32 cellular contexts compared by ENCODE assay signal in genomic region chr10:81995254-81995653, GRCh38.
"Had no signal": no experiment of that assay in that cellular context is flagged by ENCODE, and none has a peak within 500 bp of the region (broad histone marks: within the 10 kb centered on the region; RNA-seq: fewer than 3 reads in every experiment).

No MANE protein-coding gene starts in this region.

- H3K27me3 ChIP-seq: adrenal gland, body of pancreas, esophagus muscularis mucosa, foreskin keratinocyte, gastrocnemius medialis had no signal

- H3K27ac ChIP-seq: adrenal gland, body of pancreas, esophagus muscularis mucosa, foreskin keratinocyte, gastrocnemius medialis, WERI-Rb-1 had no signal

- H3K9me3 ChIP-seq: adrenal gland, body of pancreas, esophagus muscularis mucosa, gastrocnemius medialis had no signal

- DNase-seq: activated CD4-positive, alpha-beta memory T cell treated with anti-CD3 and anti-CD28 coated beads for 36 hours; activated CD4-positive, alpha-beta T cell treated with anti-CD3 and anti-CD28 coated beads for 36 hours; activated CD4-positive, alpha-beta T cell treated with anti-CD3 and anti-CD28 coated beads, Interleukin-2, amount 10 ng/mL, durations not matched to agents 24 days and 14 days; activated CD4-positive, CD25-positive, alpha-beta regulatory T cell; activated CD4-positive, CD25-positive, alpha-beta regulatory T cell treated with anti-CD3 and anti-CD28 coated beads, Interleukin-2, amount 50 U/mL, for 72 hours; activated CD8-positive, alpha-beta memory T cell treated with anti-CD3 and anti-CD28 coated beads, Interleukin-2, amount 10 ng/mL, durations not matched to agents 7 days and 5 days; activated CD8-positive, alpha-beta memory T cell treated with anti-CD3 and anti-CD28 coated beads, Interleukin-2, amount 50 U/mL, for 4 hours; activated CD8-positive, alpha-beta T cell treated with anti-CD3 and anti-CD28 coated beads, Interleukin-2, amount 10 ng/mL, durations not matched to agents 7 days and 5 days; activated effector memory CD4-positive, alpha-beta T cell treated with anti-CD3 and anti-CD28 coated beads, Interleukin-2, amount 50 U/mL, for 16 hours; activated naive CD4-positive, alpha-beta T cell treated with anti-CD3 and anti-CD28 coated beads for 36 hours; activated naive CD8-positive, alpha-beta T cell treated with anti-CD3 and anti-CD28 coated beads for 36 hours; activated naive CD8-positive, alpha-beta T cell treated with anti-CD3 and anti-CD28 coated beads, Interleukin-2, amount 50 U/mL, for 24 hours; activated T-cell treated with anti-CD3 and anti-CD28 coated beads, Interleukin-2, amount 50 U/mL, for 1 hour; activated T-cell treated with anti-CD3 and anti-CD28 coated beads, Interleukin-2, amount 50 U/mL, for 48 hours; adrenal gland; amygdala; aorta; body of pancreas; caudate nucleus; cortex of kidney; dermis blood vessel endothelial cell; effector CD4-positive, alpha-beta T cell; effector memory CD8-positive, alpha-beta T cell; erythroblast; foreskin keratinocyte; gastrocnemius medialis; glutamatergic neuron; T-cell; T-helper 9 cell; WERI-Rb-1 had no signal

- H3K36me3 ChIP-seq: adrenal gland, esophagus muscularis mucosa, gastrocnemius medialis, WERI-Rb-1 had no signal

- H3K4me3 ChIP-seq: adrenal gland, body of pancreas, esophagus muscularis mucosa, gastrocnemius medialis had no signal

- H3K4me1 ChIP-seq: adrenal gland, body of pancreas, esophagus muscularis mucosa, foreskin keratinocyte, gastrocnemius medialis had no signal

- FAIRE-seq: colon had no signal
